ENCODE assay signal across 37 cellular contexts in genomic region chrX:119916310-119916709, GRCh38. TPM values are rescaled to one million over a fixed set of nuclear protein-coding genes. Genes with fewer than 3 reads are reported as not detected.
"Had no signal": no experiment of that assay in that cellular context is flagged by ENCODE, and none has a peak within 500 bp of the region (broad histone marks: within the 10 kb centered on the region; RNA-seq: fewer than 3 reads in every experiment).

No MANE protein-coding gene starts in this region.

- DNase-seq: activated B cell treated with CpG ODN at 0.5 μM for 24 hours; activated CD4-positive, alpha-beta memory T cell treated with anti-CD3 and anti-CD28 coated beads for 36 hours; activated CD4-positive, alpha-beta T cell treated with anti-CD3 and anti-CD28 coated beads for 4 hours; activated CD4-positive, alpha-beta T cell treated with anti-CD3 and anti-CD28 coated beads, Interleukin-2, amount 10 ng/mL, durations not matched to agents 24 days and 14 days; activated CD4-positive, alpha-beta T cell treated with anti-CD3 and anti-CD28 coated beads, Interleukin-2, amount 50 U/mL, for 1 hour; activated CD4-positive, alpha-beta T cell treated with anti-CD3 and anti-CD28 coated beads, Interleukin-2, amount 50 U/mL, for 4 hours; activated CD4-positive, CD25-positive, alpha-beta regulatory T cell treated with anti-CD3 and anti-CD28 coated beads, Interleukin-2, amount 50 U/mL, for 72 hours; activated CD8-positive, alpha-beta memory T cell treated with anti-CD3 and anti-CD28 coated beads, Interleukin-2, amount 50 U/mL, for 4 hours; activated CD8-positive, alpha-beta T cell treated with anti-CD3 and anti-CD28 coated beads for 36 hours; activated effector memory CD4-positive, alpha-beta T cell treated with anti-CD3 and anti-CD28 coated beads, Interleukin-2, amount 50 U/mL, for 16 hours; activated gamma-delta T cell treated with Interleukin-2 at 50 U/mL for 16 hours; activated naive CD4-positive, alpha-beta T cell; activated naive CD4-positive, alpha-beta T cell treated with anti-CD3 and anti-CD28 coated beads for 36 hours; activated naive CD4-positive, alpha-beta T cell treated with anti-CD3 and anti-CD28 coated beads, Interleukin-2, amount 50 U/mL, for 16 hours; activated naive CD8-positive, alpha-beta T cell treated with anti-CD3 and anti-CD28 coated beads for 36 hours; activated T-cell treated with anti-CD3 and anti-CD28 coated beads for 4 hours; activated T-cell treated with anti-CD3 and anti-CD28 coated beads, Interleukin-2, amount 50 U/mL, for 1 hour; activated T-cell treated with anti-CD3 and anti-CD28 coated beads, Interleukin-2, amount 50 U/mL, for 4 hours; activated T-cell treated with anti-CD3 and anti-CD28 coated beads, Interleukin-2, amount 50 U/mL, for 72 hours; adrenal gland; amniotic stem cell; aorta; body of pancreas; brain microvascular endothelial cell; central memory CD4-positive, alpha-beta T cell; T-helper 1 cell; T-helper 2 cell; T-helper 9 cell had no signal

- H3K27me3 ChIP-seq: adrenal gland, body of pancreas, brain microvascular endothelial cell had no signal

- H3K27ac ChIP-seq: adrenal gland, body of pancreas, brain microvascular endothelial cell, breast epithelium, VCaP had no signal

- H3K4me1 ChIP-seq: adrenal gland, body of pancreas, breast epithelium had no signal

- H3K4me3 ChIP-seq: adrenal gland, body of pancreas, breast epithelium had no signal

- ATAC-seq: activated CD8-positive, alpha-beta T cell treated with anti-CD3 and anti-CD28 coated beads for 36 hours; activated naive CD4-positive, alpha-beta T cell treated with anti-CD3 and anti-CD28 coated beads, Interleukin-2, amount 50 U/mL, for 72 hours; activated T-cell treated with anti-CD3 and anti-CD28 coated beads, Interleukin-2, amount 50 U/mL, for 4 hours; activated T-cell treated with anti-CD3 and anti-CD28 coated beads, Interleukin-2, amount 50 U/mL, for 72 hours; activated T-helper 17 cell treated with anti-CD3 and anti-CD28 coated beads, Interleukin-2, amount 50 U/mL, for 72 hours; body of pancreas had no signal

- FAIRE-seq: astrocyte, TTC549 had no signal

- H3K36me3 ChIP-seq: adrenal gland, brain microvascular endothelial cell, breast epithelium had no signal

- H3K9me3 ChIP-seq: adrenal gland, body of pancreas, breast epithelium had no signal

RNA-seq across cellular contexts. Expression of gene AKAP14, which starts 20.6 kb away (rescaled TPM):
- total RNA-seq: activated B cell treated with CpG ODN at 0.5 μM for 24 hours; activated CD4-positive, alpha-beta memory T cell treated with anti-CD3 and anti-CD28 coated beads for 36 hours; activated CD4-positive, alpha-beta T cell treated with anti-CD3 and anti-CD28 coated beads, Interleukin-2, amount 10 ng/mL, durations not matched to agents 24 days and 14 days; activated CD8-positive, alpha-beta memory T cell treated with anti-CD3 and anti-CD28 coated beads for 36 hours; activated CD8-positive, alpha-beta T cell treated with anti-CD3 and anti-CD28 coated beads for 36 hours; activated naive CD4-positive, alpha-beta T cell treated with anti-CD3 and anti-CD28 coated beads for 36 hours; activated naive CD8-positive, alpha-beta T cell treated with anti-CD3 and anti-CD28 coated beads for 36 hours; activated T-cell treated with anti-CD3 and anti-CD28 coated beads, Interleukin-2, amount 50 U/mL, for 4 hours; activated T-cell treated with anti-CD3 and anti-CD28 coated beads, Interleukin-2, amount 50 U/mL, for 72 hours; activated T-helper 1 cell treated with anti-CD3 and anti-CD28 coated beads, Interleukin-12 subunit alpha, Interleukin-12 subunit beta, Interleukin-2, Interleukin-4 antibody, amounts not matched to agents 30 ng/mL and 10 ng/mL and 1 ng/mL, durations not matched to agents 14 hours and 24 hours and 36 hours; activated T-helper 17 cell treated with anti-CD3 and anti-CD28 coated beads, Interleukin-2, amount 50 U/mL, for 72 hours; adrenal gland; aorta; astrocyte; body of pancreas; breast epithelium; cardiac septum had no signal
- polyA plus RNA-seq: adrenal gland, aorta had no signal
